12 cellular contexts compared by ENCODE assay signal in genomic region chr14:21109377-21110260, GRCh38. TPM values are rescaled to one million over a fixed set of nuclear protein-coding genes. Genes with fewer than 3 reads are reported as not detected.
DNase-seq lines count a peak whose midpoint lies in the region; ATAC-seq and FAIRE-seq lines count a peak whose summit lies in the region.
"Had no signal": no experiment of that assay in that cellular context is flagged by ENCODE, and none has a peak within 500 bp of the region (broad histone marks: within the 10 kb centered on the region; RNA-seq: fewer than 3 reads in every experiment).

No MANE protein-coding gene starts in this region.

- no peak overlapping the region for H3K4me3 ChIP-seq in mesendoderm (ENCODE audit: low read length)
- H3K4me3 ChIP-seq: A549, skin epidermis had no signal

- no peak overlapping the region for H3K4ac ChIP-seq in mesendoderm (ENCODE audit: low read depth, low read length)

- H3K4me2 ChIP-seq in mesendoderm (ENCODE audit: low read length): no peak overlapping the region

- no peaks in the 10 kb centered on the region for H3K27me3 ChIP-seq in mesendoderm (ENCODE audit: insufficient read depth, low read length, poor library complexity)

- intact Hi-C loops in left cardiac atrium (cut with DNase I): loop anchor here in 1 of 2 donors (5.0 kb wide), 3 partner anchors 42 to 257 kb away; no protein-coding TSS in a partner anchor

- H4K8ac ChIP-seq in mesendoderm (ENCODE audit: low read depth, low read length): no peak overlapping the region

- WGBS in mesendoderm (ENCODE audit: extremely low coverage, insufficient coverage, low lambda C conversion rate): no CpG with 5 or more reads among the region's 8 CpGs

- no peak overlapping the region for H3K27ac ChIP-seq in mesendoderm (ENCODE audit: low read depth, low read length)
- H3K27ac ChIP-seq: A549 had no signal

- H3K23ac ChIP-seq in mesendoderm (ENCODE audit: low read length): no peak overlapping the region

- peak; percentile 54 for ATAC-seq in GM21723 (IDR thresholded peaks at IDR 0.05; ENCODE audit: unreplicated experiment)
- no peak for ATAC-seq in left cardiac atrium
- ATAC-seq: A549 had no signal

- H3K18ac ChIP-seq in mesendoderm (ENCODE audit: low read length): no peak overlapping the region

- peak; percentile 27 for DNase-seq in NCI-H748 (lab: John Stamatoyannopoulos, UW; ENCODE audit: unreplicated experiment)
- no peak for DNase-seq in NCI-H748 treated with DMSO at 0.1 percent for 48 hours (lab: John Stamatoyannopoulos, UW)
- peak; percentile 67 for DNase-seq in NCI-H1436 (lab: John Stamatoyannopoulos, UW)
- DNase-seq in mesendoderm: peak; percentile 79
- no peak for DNase-seq in Kasumi-1 (lab: John Stamatoyannopoulos, UW)
- DNase-seq in GM19239 (ENCODE audit: insufficient read length, low spot score): no peak
- no peak for DNase-seq in left cardiac atrium
- DNase-seq: substantia nigra had no signal

- H2BK120ac ChIP-seq in mesendoderm (ENCODE audit: low read depth, low read length): no peak overlapping the region

- H2AK5ac ChIP-seq in mesendoderm (ENCODE audit: low read length): no peak overlapping the region

- no peak overlapping the region for H4K5ac ChIP-seq in mesendoderm (ENCODE audit: low read length)

- H2BK15ac ChIP-seq in mesendoderm (replicated peaks; ENCODE audit: low read depth): no peak overlapping the region

- no peak for FAIRE-seq in GM19239 (lab: Jason Lieb, UNC)
- FAIRE-seq: A549 had no signal

- H3K56ac ChIP-seq in mesendoderm (ENCODE audit: low read length): no peak overlapping the region

- no peaks in the 10 kb centered on the region for H3K79me1 ChIP-seq in mesendoderm (ENCODE audit: low read length)

- peaks cover 6% of the 10 kb centered on the region for H3K4me1 ChIP-seq in mesendoderm (ENCODE audit: control insufficient read depth, low read depth, low read length)

- no peak overlapping the region for H3K9ac ChIP-seq in mesendoderm (ENCODE audit: low read length)

- no peaks in the 10 kb centered on the region for H3K79me2 ChIP-seq in mesendoderm (ENCODE audit: control insufficient read depth, insufficient read depth, low read length)

- H3K36me3 ChIP-seq in mesendoderm (ENCODE audit: control insufficient read depth, insufficient read depth, low read length): no peaks in the 10 kb centered on the region

- no peak overlapping the region for H2BK5ac ChIP-seq in mesendoderm (ENCODE audit: low read length)

RNA-seq across cellular contexts. Expression of gene TMEM253, which starts 8.8 kb away (rescaled TPM):
- 1.1 TPM for polyA plus RNA-seq in mesendoderm (2013, experiment 1 of 2)
- polyA plus RNA-seq in mesendoderm (2013, experiment 2 of 2): 1.2 TPM
- under 1 TPM; 0.26 to 0.82 TPM for total RNA-seq in left cardiac atrium

RNA-seq across cellular contexts. Expression of gene ZNF219, which starts 11.2 kb away (rescaled TPM):
- 43.6 TPM for polyA plus RNA-seq in mesendoderm (2013, experiment 1 of 2)
- polyA plus RNA-seq in mesendoderm (2013, experiment 2 of 2): 45.1 TPM
- total RNA-seq in left cardiac atrium: 10 to 100 TPM; 38.3 to 44.4 TPM

RNA-seq across cellular contexts. Expression of gene ARHGEF40, which starts 39.5 kb away (rescaled TPM):
- polyA plus RNA-seq in mesendoderm (2013, experiment 1 of 2): 29.5 TPM
- 26.2 TPM for polyA plus RNA-seq in mesendoderm (2013, experiment 2 of 2)
- total RNA-seq in left cardiac atrium: 10 to 100 TPM; 24.9 to 25.5 TPM

RNA-seq across cellular contexts. Expression of gene OR5AU1, which starts 46.2 kb away (rescaled TPM):
- polyA plus RNA-seq in mesendoderm (2013, experiment 1 of 2): 0.01 TPM
- 0.01 TPM for polyA plus RNA-seq in mesendoderm (2013, experiment 2 of 2)
- not detected for total RNA-seq in left cardiac atrium
- polyA plus RNA-seq: A549 had no signal

RNA-seq across cellular contexts. Expression of gene RNASE8, which starts 52.0 kb away (rescaled TPM):
- polyA plus RNA-seq in mesendoderm (2013, experiment 1 of 2): not detected
- not detected for polyA plus RNA-seq in mesendoderm (2013, experiment 2 of 2)
- not detected for total RNA-seq in left cardiac atrium
- total RNA-seq: lower leg skin had no signal
- polyA plus RNA-seq: A549 had no signal

Comparison
In these comparisons a context has a peak if more than half of its experiments do, and no peak if none do; other contexts are left out.
1. DNase-seq: peak in NCI-H748 (single experiment), NCI-H1436 (single experiment) and mesendoderm (single experiment); none in NCI-H748 treated with DMSO at 0.1 percent for 48 hours (single experiment), Kasumi-1 (0 of 2), GM19239 (single experiment) and left cardiac atrium (single experiment).